2 cellular contexts compared by ENCODE assay signal in genomic region chr20:53555081-53555480, GRCh38.
TF ChIP-seq lines count a peak whose summit lies in the region.

No MANE protein-coding gene starts in this region.

TF ChIP-seq in IMR-90, 13 proteins besides CTCF, POLR2A, EP300 and RAD21:
- no peak for TF ChIP-seq ELK1 (IDR thresholded peaks at IDR 0.05; ENCODE audit: borderline replicate concordance, low read depth, low read length)
- TF ChIP-seq NFE2L2 (IDR thresholded peaks at IDR 0.05; ENCODE audit: low read depth, low read length) = no peak
- TF ChIP-seq RFX5 (IDR thresholded peaks at IDR 0.05; ENCODE audit: low read depth, low read length) = no peak
- no peak for TF ChIP-seq USF2 (IDR thresholded peaks at IDR 0.05; ENCODE audit: low read depth, low read length)
- no peak for TF ChIP-seq CEBPB (IDR thresholded peaks at IDR 0.05; ENCODE audit: low read depth, low read length)
- TF ChIP-seq MAFK (IDR thresholded peaks at IDR 0.05; ENCODE audit: low read depth, low read length) = no peak
- no peak for TF ChIP-seq SMC3 (IDR thresholded peaks at IDR 0.05; ENCODE audit: low read depth, low read length)
- TF ChIP-seq BHLHE40 (IDR thresholded peaks at IDR 0.05; ENCODE audit: low read depth, low read length) = no peak
- TF ChIP-seq FOS (IDR thresholded peaks at IDR 0.05; ENCODE audit: low read depth, low read length) = no peak
- no peak for TF ChIP-seq MAZ (IDR thresholded peaks at IDR 0.05; ENCODE audit: borderline replicate concordance, low read depth, low read length)
- TF ChIP-seq MXI1 (IDR thresholded peaks at IDR 0.05; ENCODE audit: borderline replicate concordance, low read depth, low read length) = no peak
- TF ChIP-seq RCOR1 (IDR thresholded peaks at IDR 0.05; ENCODE audit: insufficient replicate concordance, low read length) = no peak
- no peak for TF ChIP-seq CHD1 (IDR thresholded peaks at IDR 0.05; ENCODE audit: low read depth, low read length)

TF ChIP-seq in liver, 16 proteins besides CTCF, POLR2A, EP300 and RAD21 (continued from another document):
- TF ChIP-seq MAX (IDR thresholded peaks at IDR 0.05) = no peak
- peak in 1 of 2 donors; percentile 29 for TF ChIP-seq JUND (IDR thresholded peaks at IDR 0.05)
- TF ChIP-seq HNF4G (IDR thresholded peaks at IDR 0.05) = no peak
- TF ChIP-seq REST (IDR thresholded peaks at IDR 0.05) = no peak
- no peak for TF ChIP-seq FOXA2 (IDR thresholded peaks at IDR 0.05)
- TF ChIP-seq HNF4A (conservative IDR thresholded peaks at IDR 0.05) = peak; percentile 85 to 87
- peak; percentile 56 for TF ChIP-seq NR2F2 (IDR thresholded peaks at IDR 0.05)
- TF ChIP-seq YY1 (IDR thresholded peaks at IDR 0.05) = no peak
- TF ChIP-seq FOXA1 (IDR thresholded peaks at IDR 0.05) = no peak
- TF ChIP-seq GABPA (IDR thresholded peaks at IDR 0.05 in 1 of 2, conservative IDR thresholded peaks at IDR 0.05 in 1 of 2) = no peak
- TF ChIP-seq RXRA (IDR thresholded peaks at IDR 0.05) = peak; percentile 75 to 86
- peak; percentile 35 for TF ChIP-seq SP1 (IDR thresholded peaks at IDR 0.05)
